ENCODE assay signal across 18 cellular contexts in the genomic region with DNA sequence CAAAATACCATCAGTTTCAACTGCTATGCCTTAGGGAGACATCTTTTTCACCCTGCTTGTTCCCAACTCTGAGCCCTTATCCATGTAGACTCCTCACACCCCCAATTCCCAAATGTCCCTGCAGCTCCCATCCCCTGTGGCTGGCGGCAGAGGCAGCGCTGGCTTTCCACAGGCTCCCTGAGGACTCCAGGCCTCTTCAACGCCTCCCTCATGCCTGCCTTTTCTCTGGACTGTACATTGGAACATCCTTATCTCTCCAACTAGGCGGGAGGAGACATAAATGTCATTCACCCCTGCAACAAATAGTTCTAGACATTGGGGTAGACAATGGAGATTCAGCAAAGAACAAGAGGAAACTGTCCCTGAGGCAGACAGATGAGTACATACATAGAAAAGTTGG. TPM values are rescaled to one million over a fixed set of nuclear protein-coding genes. Genes with fewer than 3 reads are reported as not detected.
DNase-seq lines count a peak whose midpoint lies in the region; ATAC-seq, FAIRE-seq and TF ChIP-seq lines count a peak whose summit lies in the region.
"Had no signal": no experiment of that assay in that cellular context is flagged by ENCODE, and none has a peak within 500 bp of the region (broad histone marks: within the 10 kb centered on the region; RNA-seq: fewer than 3 reads in every experiment).

No MANE protein-coding gene starts in this region.

- H2AFZ ChIP-seq in HepG2 (ENCODE audit: low read length) (no peak overlapping the region), neuronal stem cell (ENCODE audit: low read length) (no peak overlapping the region)
- H2AFZ ChIP-seq: GM23338 had no signal

- peaks cover 3% of the 10 kb centered on the region for H3K79me1 ChIP-seq in neuronal stem cell (ENCODE audit: low read depth, low read length)

- H3K23ac ChIP-seq in neuronal stem cell (ENCODE audit: low read depth, low read length, poor library complexity), result no peak overlapping the region

- H2BK12ac ChIP-seq in neuronal stem cell (ENCODE audit: low read length), result no peak overlapping the region

- H4K20me1 ChIP-seq in HepG2 (ENCODE audit: insufficient read depth, low read length), result no peaks in the 10 kb centered on the region

- FAIRE-seq in HepG2 (lab: Jason Lieb, UNC) (no peak), urothelium cell line (lab: Jason Lieb, UNC) (no peak)
- FAIRE-seq: G401.6, GM12891, HTR-8/SVneo had no signal

- H3K14ac ChIP-seq in neuronal stem cell (ENCODE audit: low read length), result no peak overlapping the region

- in situ Hi-C loops in HepG2 (cut with HindIII; ENCODE audit: extremely low pct_ligation_motif_present, low pct_unique_long_range_greater_than_20kb), result no loop called here

- CTCF ChIA-PET in HepG2 (lab: Yijun Ruan, JAX; ENCODE audit: low intra/inter-chr PET ratio, low total read pairs), result no interaction called here

- H3K4me1 ChIP-seq in HepG2 (ENCODE audit: insufficient read depth, low read length), result peaks cover 26% of the 10 kb centered on the region
- H3K4me1 ChIP-seq in right lobe of liver, result no peaks in the 10 kb centered on the region
- no peaks in the 10 kb centered on the region for H3K4me1 ChIP-seq in mucosa of descending colon (ENCODE audit: low read depth)
- peaks cover 34 to 40% of the 10 kb centered on the region in 2 donors for H3K4me1 ChIP-seq in neuronal stem cell (ENCODE audit: control insufficient read depth in 2 of 2, insufficient read depth in 1 of 2, low read depth in 1 of 2, low read length in 2 of 2)

- peaks cover 5% of the 10 kb centered on the region for H3K27me3 Mint-ChIP-seq in brain

- no peak overlapping the region for H3K4ac ChIP-seq in neuronal stem cell (ENCODE audit: low read length)

- no peak for TF ChIP-seq RAD21 in HepG2 (CRISPR knock-in tag; IDR thresholded peaks at IDR 0.05)

- peaks cover 0 to 6% of the 10 kb centered on the region in 2 experiments; a peak in 4 of 5 replicates for H3K27me3 ChIP-seq in HepG2 (ENCODE audit: control insufficient read depth in 1 of 2, insufficient read depth in 2 of 2, low read length in 2 of 2)
- H3K27me3 ChIP-seq in right lobe of liver, result no peaks in the 10 kb centered on the region
- H3K27me3 ChIP-seq in neuronal stem cell (ENCODE audit: control insufficient read depth in 3 of 3, insufficient read depth in 3 of 3, low read depth in 1 of 3, low read length in 3 of 3), result no peaks in the 10 kb centered on the region

- peaks cover 0 to 5% (median 2%) of the 10 kb centered on the region in 5 experiments for H3K9me3 Mint-ChIP-seq in brain
- H3K9me3 Mint-ChIP-seq: CD4-positive, alpha-beta T cell had no signal

- TF ChIP-seq CTCF in HepG2 (CRISPR knock-in tag; IDR thresholded peaks at IDR 0.05), result no peak
- no peak for TF ChIP-seq CTCF in right lobe of liver (IDR thresholded peaks at IDR 0.05)
- TF ChIP-seq CTCF in brain (conservative IDR thresholded peaks at IDR 0.05), result no peak
- no peak for TF ChIP-seq CTCF in mucosa of descending colon (IDR thresholded peaks at IDR 0.05)

- no peak overlapping the region for H2BK5ac ChIP-seq in neuronal stem cell (ENCODE audit: low read length)

- H3K27ac ChIP-seq in HepG2 (ENCODE audit: extremely low read length, insufficient read depth, low read length), result no peak overlapping the region
- no peak overlapping the region for H3K27ac ChIP-seq in right lobe of liver
- H3K27ac ChIP-seq in neuronal stem cell (replicated peaks; ENCODE audit: low read length), result no peak overlapping the region

- H2BK15ac ChIP-seq in neuronal stem cell (ENCODE audit: low read length), result no peak overlapping the region

- peak overlapping the region; percentile 9 for H2AK5ac ChIP-seq in neuronal stem cell (ENCODE audit: low read depth, low read length)

- no TSS peak for BruUV-seq in HepG2 (replicated peaks; lab: Mats Ljungman, UMichigan)

- H4K91ac ChIP-seq in neuronal stem cell (ENCODE audit: low read depth, low read length, poor library complexity), result no peak overlapping the region

- H3K9ac ChIP-seq in HepG2 (ENCODE audit: insufficient read depth, low read depth, low read length), result no peak overlapping the region
- no peak overlapping the region for H3K9ac ChIP-seq in neuronal stem cell (ENCODE audit: low read depth, low read length, poor library complexity)

- H3K79me2 ChIP-seq in HepG2 (ENCODE audit: insufficient read depth, low read length), result no peaks in the 10 kb centered on the region

- WGBS in HepG2 (ENCODE audit: low lambda C conversion rate), result 15% methylated on average over 4 of the region's 4 CpGs
- WGBS in right lobe of liver (ENCODE audit: insufficient coverage, low coverage, low lambda C conversion rate, missing lambda C conversion rate), result 75% methylated on average over 2 of the region's 4 CpGs
- no CpG with 5 or more reads among the region's 4 CpGs for WGBS in neuronal stem cell (ENCODE audit: extremely low coverage in 2 of 2, insufficient read length in 2 of 2, insufficient replicate concordance in 1 of 2), 2 donors

- H3K4me2 ChIP-seq in HepG2 (ENCODE audit: low read depth, low read length) (peak overlapping the region; percentile 10; the same call in 1 of the 2 replicates), neuronal stem cell (ENCODE audit: insufficient read depth, low read length, poor library complexity, severe bottlenecking) (no peak overlapping the region)
- H3K4me2 ChIP-seq: GM23338 had no signal

- no peak overlapping the region for H4K8ac ChIP-seq in neuronal stem cell (ENCODE audit: low read depth, low read length)

- no peak overlapping the region for H3K4me3 ChIP-seq in HepG2 (replicated peaks in 1 of 3; ENCODE audit: insufficient read depth in 1 of 3, low read depth in 2 of 3, low read length in 3 of 3)
- no peak overlapping the region for H3K4me3 ChIP-seq in right lobe of liver
- H3K4me3 ChIP-seq in mucosa of descending colon, result no peak overlapping the region
- H3K4me3 ChIP-seq in neuronal stem cell (ENCODE audit: low read length in 2 of 2), result no peak overlapping the region
- H3K4me3 ChIP-seq: GM23338, HAP-1 had no signal

- H3K4me1 Mint-ChIP-seq in brain, result peaks cover 73% of the 10 kb centered on the region

- H3K36me3 ChIP-seq in HepG2 (replicated peaks in 1 of 2; ENCODE audit: control insufficient read depth in 1 of 2, insufficient read depth in 2 of 2, low read length in 2 of 2) (no peaks in the 10 kb centered on the region), right lobe of liver (no peaks in the 10 kb centered on the region), mucosa of descending colon (ENCODE audit: low read depth) (no peaks in the 10 kb centered on the region), neuronal stem cell (replicated peaks in 1 of 2; ENCODE audit: control insufficient read depth in 2 of 2, insufficient read depth in 2 of 2, low read length in 2 of 2) (no peaks in the 10 kb centered on the region)
- H3K36me3 ChIP-seq: HAP-1 had no signal

- H3K27ac Mint-ChIP-seq in brain, result peak overlapping the region in 4 of 5 experiments; percentile 23 to 59 (median 38)
- H3K27ac Mint-ChIP-seq: CD4-positive, alpha-beta T cell; GM23338 had no signal

- H3K9me3 ChIP-seq in HepG2 (ENCODE audit: low read length), result no peaks in the 10 kb centered on the region
- no peaks in the 10 kb centered on the region for H3K9me3 ChIP-seq in right lobe of liver
- H3K9me3 ChIP-seq in mucosa of descending colon, result no peaks in the 10 kb centered on the region
- H3K9me3 ChIP-seq in neuronal stem cell (replicated peaks in 1 of 2; ENCODE audit: control insufficient read depth in 2 of 2, insufficient read depth in 1 of 2, low read depth in 1 of 2, low read length in 2 of 2), result peaks cover 0 to 6% of the 10 kb centered on the region in 2 donors
- H3K9me3 ChIP-seq: HAP-1 had no signal

- intact Hi-C loops in HepG2 (cut with micrococcal nuclease; ENCODE audit: unreplicated experiment), result no loop called here
- intact Hi-C loops in right lobe of liver (cut with DNase I), result no loop called here
- intact Hi-C loops in mucosa of descending colon (cut with DNase I, micrococcal nuclease), result no loop called here

- no peak for TF ChIP-seq EP300 in HepG2 (IDR thresholded peaks at IDR 0.05; ENCODE audit: low read depth in 2 of 2, low read length in 2 of 2)
- TF ChIP-seq EP300 in HepG2 (CRISPR knock-in tag; IDR thresholded peaks at IDR 0.05; ENCODE audit: borderline replicate concordance), result no peak

- H3K4me3 Mint-ChIP-seq in brain, result no peak overlapping the region
- H3K4me3 Mint-ChIP-seq: CD4-positive, alpha-beta T cell; GM23338 had no signal

- ATAC-seq in HepG2 (peak; percentile 54; the same call in 2 of the 3 replicates), right lobe of liver (no peak), mucosa of descending colon (peak; percentile 10), HG03108 (IDR thresholded peaks at IDR 0.05; ENCODE audit: unreplicated experiment) (no peak)
- ATAC-seq: GM23338 had no signal

- no peaks in the 10 kb centered on the region for H3K36me3 Mint-ChIP-seq in brain

- TF ChIP-seq POLR2A in HepG2 (IDR thresholded peaks at IDR 0.05; ENCODE audit: insufficient read depth in 1 of 2, low read depth in 2 of 2, low read length in 2 of 2), result no peak
- TF ChIP-seq POLR2A in right lobe of liver (IDR thresholded peaks at IDR 0.05), result no peak

- no peak overlapping the region for H2BK120ac ChIP-seq in neuronal stem cell (ENCODE audit: low read depth, low read length)

- POLR2A ChIA-PET in HepG2 (lab: Yijun Ruan, JAX), result no interaction called here

- DNase-seq in HepG2 (ENCODE audit: low spot score) (no peak), right lobe of liver (no peak), mucosa of descending colon (no peak), neuronal stem cell (ENCODE audit: low spot score) (no peak), ecto neural progenitor cell (ENCODE audit: low spot score) (no peak), urothelium cell line (ENCODE audit: low spot score) (no peak)
- DNase-seq: 8988T; C1 segment of cervical spinal cord; CD4-positive, alpha-beta T cell; DMS79 treated with DMSO at 0.1 percent for 48 hours; EL had no signal

- H3K18ac ChIP-seq in neuronal stem cell (ENCODE audit: low read length), result peak overlapping the region; percentile 1

RNA-seq across cellular contexts. Expression of a gene that starts 59.0 kb away (rescaled TPM):
- 0.13 TPM in 1 of 2 replicates, not detected in the other for total RNA-seq in HepG2 (2016; rRNA removed; fragmentation: Illumina TruSeq; extraction: Trizol)
- total RNA-seq in HepG2 (2016; cell fraction: cytosol; rRNA removed; fragmentation: Illumina TruSeq; extraction: Trizol; ENCODE audit: low read depth), result not detected in 2 replicates
- 0.06 and 0.24 TPM in 2 replicates for total RNA-seq in HepG2 (2016; cell fraction: insoluble cytoplasmic fraction; rRNA removed; fragmentation: Illumina TruSeq; extraction: Trizol)
- 0.03 TPM in 1 of 2 replicates, not detected in the other for total RNA-seq in HepG2 (2016; cell fraction: membrane; rRNA removed; fragmentation: Illumina TruSeq; extraction: Trizol)
- total RNA-seq in HepG2 (2016; cell fraction: nucleus; rRNA removed; fragmentation: Illumina TruSeq; extraction: Trizol), result 0.19 and 0.31 TPM in 2 replicates
- 0.38 and 0.48 TPM in 2 replicates for polyA plus RNA-seq in HepG2 (2011; rRNA removed)
- polyA plus RNA-seq in HepG2 (2011; cell fraction: cytosol; rRNA removed), result 0.50 and 0.70 TPM in 2 replicates
- polyA plus RNA-seq in HepG2 (2011; cell fraction: nucleus; rRNA removed), result 0.87 and 1.0 TPM in 2 replicates
- polyA plus RNA-seq in HepG2 (2012), result 0.68 and 1.2 TPM in 2 replicates
- polyA plus RNA-seq in HepG2 (2016; cell fraction: cytosol; fragmentation: Illumina TruSeq; extraction: Trizol; ENCODE audit: low read depth), result not detected in 2 replicates
- 0.05 and 0.09 TPM in 2 replicates for polyA plus RNA-seq in HepG2 (2016; cell fraction: insoluble cytoplasmic fraction; fragmentation: Illumina TruSeq; extraction: Trizol; ENCODE audit: low read depth)
- 0.03 TPM in 1 of 2 replicates, not detected in the other for polyA plus RNA-seq in HepG2 (2016; cell fraction: membrane; fragmentation: Illumina TruSeq; extraction: Trizol; ENCODE audit: low read depth)
- 0.27 and 0.42 TPM in 2 replicates for polyA plus RNA-seq in HepG2 (2016; cell fraction: nucleus; fragmentation: Illumina TruSeq; extraction: Trizol; ENCODE audit: insufficient read depth, low read depth)
- polyA minus RNA-seq in HepG2 (2011; rRNA and poly(A)+ RNA removed; ENCODE audit: low replicate concordance), result 3.7 and 9.1 TPM in 2 replicates
- polyA minus RNA-seq in HepG2 (2011; cell fraction: cytosol; rRNA and poly(A)+ RNA removed), result 1.2 and 1.5 TPM in 2 replicates
- polyA minus RNA-seq in HepG2 (2011; cell fraction: nucleus; rRNA and poly(A)+ RNA removed), result 0.75 and 0.77 TPM in 2 replicates
- total RNA-seq in right lobe of liver, result 1 to 10 TPM in 2 of 6 experiments, under 1 TPM in 4; 0.48 to 1.4 (median 0.65) TPM
- 5.3 TPM for polyA plus RNA-seq in brain (ENCODE audit: insufficient read depth, low read depth, low replicate concordance)
- total RNA-seq in mucosa of descending colon, result 10 to 100 TPM in 1 of 3 donors, 1 to 10 TPM in 2; 4.8 to 84.3 (median 5.9) TPM
- polyA plus RNA-seq in neuronal stem cell (2013, experiment 1 of 2), result 97.9 TPM
- 102 TPM for polyA plus RNA-seq in neuronal stem cell (2013, experiment 2 of 2)

Comparison
In these comparisons a context has a peak if more than half of its experiments do, and no peak if none do; other contexts are left out.
1. ATAC-seq: peak in HepG2 (single experiment) and mucosa of descending colon (single experiment); none in right lobe of liver (0 of 4) and HG03108 (single experiment).